1 cellular context compared by ENCODE assay signal in the genomic region with DNA sequence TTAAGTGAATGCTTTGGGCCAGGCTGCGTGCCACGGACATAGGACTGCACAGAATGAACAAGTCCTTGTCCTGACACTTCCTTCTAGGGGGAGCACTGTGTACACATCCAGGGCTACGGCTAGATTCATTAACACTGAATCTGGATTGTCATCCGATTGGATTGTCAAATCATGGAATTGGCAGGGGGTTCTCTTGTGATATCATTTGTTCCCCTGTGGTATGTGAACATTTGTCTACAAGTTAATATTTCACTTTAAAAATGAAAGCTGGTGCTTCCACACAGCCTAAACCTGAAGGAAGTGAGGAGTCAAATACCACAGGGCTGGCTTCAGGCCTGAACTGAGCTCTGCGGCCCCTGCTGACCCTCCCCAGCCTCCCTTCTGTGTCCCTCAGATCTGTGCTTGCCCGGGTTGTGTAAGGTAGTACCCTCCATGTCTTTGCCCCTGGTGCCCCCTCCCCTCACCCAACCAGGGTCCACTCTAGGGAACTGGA.
TF ChIP-seq lines count a peak whose summit lies in the region.

No MANE protein-coding gene starts in this region.

TF ChIP-seq in SK-N-SH, 30 proteins besides CTCF, POLR2A, EP300 and RAD21 (continued from another document):
- TF ChIP-seq, protein P1, sequence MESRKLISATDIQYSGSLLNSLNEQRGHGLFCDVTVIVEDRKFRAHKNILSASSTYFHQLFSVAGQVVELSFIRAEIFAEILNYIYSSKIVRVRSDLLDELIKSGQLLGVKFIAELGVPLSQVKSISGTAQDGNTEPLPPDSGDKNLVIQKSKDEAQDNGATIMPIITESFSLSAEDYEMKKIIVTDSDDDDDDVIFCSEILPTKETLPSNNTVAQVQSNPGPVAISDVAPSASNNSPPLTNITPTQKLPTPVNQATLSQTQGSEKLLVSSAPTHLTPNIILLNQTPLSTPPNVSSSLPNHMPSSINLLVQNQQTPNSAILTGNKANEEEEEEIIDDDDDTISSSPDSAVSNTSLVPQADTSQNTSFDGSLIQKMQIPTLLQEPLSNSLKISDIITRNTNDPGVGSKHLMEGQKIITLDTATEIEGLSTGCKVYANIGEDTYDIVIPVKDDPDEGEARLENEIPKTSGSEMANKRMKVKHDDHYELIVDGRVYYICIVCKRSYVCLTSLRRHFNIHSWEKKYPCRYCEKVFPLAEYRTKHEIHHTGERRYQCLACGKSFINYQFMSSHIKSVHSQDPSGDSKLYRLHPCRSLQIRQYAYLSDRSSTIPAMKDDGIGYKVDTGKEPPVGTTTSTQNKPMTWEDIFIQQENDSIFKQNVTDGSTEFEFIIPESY (IDR thresholded peaks at IDR 0.05; ENCODE audit: borderline replicate concordance, low read depth): no peak
- TF ChIP-seq GATA2 (CRISPR knock-in tag; IDR thresholded peaks at IDR 0.05): no peak
- TF ChIP-seq MEF2A (IDR thresholded peaks at IDR 0.05; ENCODE audit: borderline replicate concordance, low read depth): no peak
- no peak for TF ChIP-seq FOXM1 (IDR thresholded peaks at IDR 0.05; ENCODE audit: low read depth)
- TF ChIP-seq, protein P2, sequence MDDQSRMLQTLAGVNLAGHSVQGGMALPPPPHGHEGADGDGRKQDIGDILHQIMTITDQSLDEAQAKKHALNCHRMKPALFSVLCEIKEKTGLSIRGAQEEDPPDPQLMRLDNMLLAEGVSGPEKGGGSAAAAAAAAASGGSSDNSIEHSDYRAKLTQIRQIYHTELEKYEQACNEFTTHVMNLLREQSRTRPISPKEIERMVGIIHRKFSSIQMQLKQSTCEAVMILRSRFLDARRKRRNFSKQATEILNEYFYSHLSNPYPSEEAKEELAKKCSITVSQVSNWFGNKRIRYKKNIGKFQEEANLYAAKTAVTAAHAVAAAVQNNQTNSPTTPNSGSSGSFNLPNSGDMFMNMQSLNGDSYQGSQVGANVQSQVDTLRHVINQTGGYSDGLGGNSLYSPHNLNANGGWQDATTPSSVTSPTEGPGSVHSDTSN (IDR thresholded peaks at IDR 0.05): no peak
- no peak for TF ChIP-seq TAF1 (IDR thresholded peaks at IDR 0.05; ENCODE audit: borderline replicate concordance, low read depth, low read length)
- TF ChIP-seq FOXJ3 (CRISPR knock-in tag; IDR thresholded peaks at IDR 0.05): no peak
